Comparison of ENCODE assay signal across 22 cellular contexts in the genomic region with DNA sequence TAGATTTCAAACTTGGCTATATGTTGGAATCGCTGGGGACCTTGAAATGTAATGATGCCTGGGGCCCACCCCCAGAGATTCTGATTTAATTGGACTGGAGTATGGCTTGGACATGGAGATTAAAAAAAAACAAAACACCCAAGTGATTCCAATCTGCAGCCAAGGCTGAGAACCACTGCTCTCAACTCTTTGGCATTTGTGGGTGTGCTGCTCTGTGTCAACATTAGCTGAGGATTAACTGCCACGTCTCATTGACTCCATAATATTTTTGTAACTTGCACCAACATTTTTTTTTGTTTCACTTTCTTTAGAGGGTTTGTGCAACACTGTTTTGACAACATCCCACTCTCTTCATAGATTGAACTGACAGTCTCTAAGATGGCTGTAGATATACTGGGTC. TPM values are rescaled to one million over a fixed set of nuclear protein-coding genes. Genes with fewer than 3 reads are reported as not detected.
DNase-seq lines count a peak whose midpoint lies in the region; FAIRE-seq and TF ChIP-seq lines count a peak whose summit lies in the region.
"Had no signal": no experiment of that assay in that cellular context is flagged by ENCODE, and none has a peak within 500 bp of the region (broad histone marks: within the 10 kb centered on the region; RNA-seq: fewer than 3 reads in every experiment).

No MANE protein-coding gene starts in this region.

- H3K9ac ChIP-seq in astrocyte (ENCODE audit: low read length) = no peak overlapping the region

- no peak overlapping the region for H3K27ac Mint-ChIP-seq in astrocyte (ENCODE audit: unreplicated experiment)
- H3K27ac Mint-ChIP-seq: activated naive CD8-positive, alpha-beta T cell treated with anti-CD3 and anti-CD28 coated beads, Interleukin-2, amount 50 U/mL, for 24 hours; activated T-helper 17 cell treated with anti-CD3 and anti-CD28 coated beads, Interleukin-2, amount 50 U/mL, for 72 hours; H9; immature natural killer cell; nephron progenitor cell had no signal

- H3K4me1 Mint-ChIP-seq in astrocyte (ENCODE audit: low read depth, unreplicated experiment) = peaks cover 2% of the 10 kb centered on the region
- H3K4me1 Mint-ChIP-seq: activated T-helper 17 cell treated with anti-CD3 and anti-CD28 coated beads, Interleukin-2, amount 50 U/mL, for 72 hours had no signal

- H3K79me2 ChIP-seq in ACC112 (ENCODE audit: control insufficient read depth, insufficient read depth, low read length, unreplicated experiment) = no peaks in the 10 kb centered on the region
- no peaks in the 10 kb centered on the region for H3K79me2 ChIP-seq in astrocyte (ENCODE audit: insufficient read depth, low read length)
- H3K79me2 ChIP-seq in osteoblast (ENCODE audit: insufficient read depth, low read length) = no peaks in the 10 kb centered on the region

- FAIRE-seq in astrocyte (lab: Jason Lieb, UNC) (no peak), GM12892 (lab: Jason Lieb, UNC) (no peak)
- FAIRE-seq: A204.1, endometrium, urothelium cell line had no signal

- H3K36me3 Mint-ChIP-seq in astrocyte (ENCODE audit: low read depth, unreplicated experiment) = no peaks in the 10 kb centered on the region
- H3K36me3 Mint-ChIP-seq: immature natural killer cell had no signal

- TF ChIP-seq POLR2A in GM12892 (IDR thresholded peaks at IDR 0.05; ENCODE audit: low read depth, low read length) = no peak

- H3K9me3 ChIP-seq in astrocyte (ENCODE audit: insufficient read depth, low read depth, low read length) (no peaks in the 10 kb centered on the region), osteoblast (ENCODE audit: low read depth, low read length) (no peaks in the 10 kb centered on the region)
- H3K9me3 ChIP-seq: prostate gland had no signal

- no peaks in the 10 kb centered on the region for H3K36me3 ChIP-seq in ACC112 (ENCODE audit: insufficient read depth, low read length)
- H3K36me3 ChIP-seq in astrocyte (ENCODE audit: insufficient read depth, low read length) = no peaks in the 10 kb centered on the region
- H3K36me3 ChIP-seq in osteoblast (ENCODE audit: insufficient read depth, low read length) = no peaks in the 10 kb centered on the region
- H3K36me3 ChIP-seq: prostate gland had no signal

- H2AFZ ChIP-seq in ACC112 (ENCODE audit: low read length, unreplicated experiment) (peak overlapping the region; percentile 60), astrocyte (ENCODE audit: low read depth, low read length) (no peak overlapping the region), osteoblast (ENCODE audit: low read length) (peak overlapping the region; percentile 63)

- H3K27me3 Mint-ChIP-seq in astrocyte (ENCODE audit: low read depth, unreplicated experiment) = no peaks in the 10 kb centered on the region
- H3K27me3 Mint-ChIP-seq: activated naive CD8-positive, alpha-beta T cell treated with anti-CD3 and anti-CD28 coated beads, Interleukin-2, amount 50 U/mL, for 24 hours; activated T-helper 17 cell treated with anti-CD3 and anti-CD28 coated beads, Interleukin-2, amount 50 U/mL, for 72 hours had no signal

- no peak overlapping the region for H3K4me3 ChIP-seq in ACC112 (ENCODE audit: low read depth, low read length)
- H3K4me3 ChIP-seq in astrocyte (ENCODE audit: insufficient read depth, low read depth, low read length) = no peak overlapping the region
- no peak overlapping the region for H3K4me3 ChIP-seq in fibroblast of the aortic adventitia (ENCODE audit: low read depth, low read length)
- H3K4me3 ChIP-seq in osteoblast (ENCODE audit: insufficient read depth, low read length) = no peak overlapping the region
- H3K4me3 ChIP-seq: prostate gland had no signal

- no peak for DNase-seq in astrocyte (ENCODE audit: low read depth)
- DNase-seq in fibroblast of the aortic adventitia (ENCODE audit: low read depth) = peak; percentile 38
- no peak for DNase-seq in osteoblast (ENCODE audit: insufficient read length, low spot score, missing footprints)
- DNase-seq in C1 segment of cervical spinal cord (lab: John Stamatoyannopoulos, UW) = no peak
- no peak for DNase-seq in activated CD8-positive, alpha-beta memory T cell treated with anti-CD3 and anti-CD28 coated beads for 24 hours
- DNase-seq in GM12892 (ENCODE audit: insufficient read length) = no peak
- DNase-seq in activated CD4-positive, alpha-beta T cell treated with anti-CD3 and anti-CD28 coated beads for 48 hours = no peak
- DNase-seq: activated naive CD8-positive, alpha-beta T cell treated with anti-CD3 and anti-CD28 coated beads, Interleukin-2, amount 50 U/mL, for 24 hours; DMS153; H9; head of caudate nucleus; immature natural killer cell; NCI-H2227 treated with DMSO at 0.1 percent for 48 hours; nephron progenitor cell; stimulated activated CD4-positive, alpha-beta T cell treated with anti-CD3 and anti-CD28 coated beads, Interleukin-15, amount 100 ng/mL, for 24 hours; stimulated activated naive CD4-positive, alpha-beta T cell treated with Interleukin-2 at 50 U/mL for 16 hours had no signal

- no peak for TF ChIP-seq CTCF in astrocyte (IDR thresholded peaks at IDR 0.05; ENCODE audit: insufficient read depth, low read depth, low read length)
- no peak for TF ChIP-seq CTCF in fibroblast of the aortic adventitia (IDR thresholded peaks at IDR 0.05; ENCODE audit: insufficient read depth, low read length)
- TF ChIP-seq CTCF in osteoblast (IDR thresholded peaks at IDR 0.05; ENCODE audit: extremely low read depth, low read depth, low read length) = no peak

- H3K4me3 Mint-ChIP-seq in astrocyte (ENCODE audit: unreplicated experiment) = no peak overlapping the region
- H3K4me3 Mint-ChIP-seq: activated naive CD8-positive, alpha-beta T cell treated with anti-CD3 and anti-CD28 coated beads, Interleukin-2, amount 50 U/mL, for 24 hours; activated T-helper 17 cell treated with anti-CD3 and anti-CD28 coated beads, Interleukin-2, amount 50 U/mL, for 72 hours; H9; immature natural killer cell; nephron progenitor cell had no signal

- H3K9me3 Mint-ChIP-seq in astrocyte (ENCODE audit: unreplicated experiment) = peaks cover 2% of the 10 kb centered on the region
- H3K9me3 Mint-ChIP-seq: activated naive CD8-positive, alpha-beta T cell treated with anti-CD3 and anti-CD28 coated beads, Interleukin-2, amount 50 U/mL, for 24 hours; activated T-helper 17 cell treated with anti-CD3 and anti-CD28 coated beads, Interleukin-2, amount 50 U/mL, for 72 hours had no signal

- H3K27ac ChIP-seq in ACC112 (ENCODE audit: low read depth, low read length) (no peak overlapping the region), astrocyte (ENCODE audit: low read depth, low read length) (peak overlapping the region; percentile 12), osteoblast (ENCODE audit: low read depth, low read length) (peak overlapping the region; percentile 40)
- H3K27ac ChIP-seq: prostate gland had no signal

- H3K4me2 ChIP-seq in astrocyte (ENCODE audit: low read length) = no peak overlapping the region
- peak overlapping the region; percentile 46 for H3K4me2 ChIP-seq in osteoblast (ENCODE audit: insufficient read depth, low read length)

- H3K4me1 ChIP-seq in ACC112 (ENCODE audit: control insufficient read depth, insufficient read depth, low read length, unreplicated experiment) = peaks cover 6% of the 10 kb centered on the region
- H3K4me1 ChIP-seq in astrocyte (ENCODE audit: insufficient read depth, low read length) = no peaks in the 10 kb centered on the region
- peaks cover 13% of the 10 kb centered on the region for H3K4me1 ChIP-seq in osteoblast (ENCODE audit: insufficient read depth, low read length)
- H3K4me1 ChIP-seq: prostate gland had no signal

- H3K27me3 ChIP-seq in ACC112 (ENCODE audit: insufficient read depth, low read length) (no peaks in the 10 kb centered on the region), astrocyte (ENCODE audit: insufficient read depth, low read length) (no peaks in the 10 kb centered on the region), osteoblast (ENCODE audit: insufficient read depth, low read length) (no peaks in the 10 kb centered on the region)

- no peaks in the 10 kb centered on the region for H4K20me1 ChIP-seq in astrocyte (ENCODE audit: insufficient read depth, low read length)
- H4K20me1 ChIP-seq in osteoblast (ENCODE audit: insufficient read depth, low read length) = no peaks in the 10 kb centered on the region

RNA-seq across cellular contexts. Expression of a gene that starts 41.1 kb away (rescaled TPM):
- total RNA-seq in astrocyte (4.6 and 6.6 TPM in 2 replicates), fibroblast of the aortic adventitia (ENCODE audit: low replicate concordance) (2.9 and 6.7 TPM in 2 replicates), osteoblast (8.5 and 9.0 TPM in 2 replicates)
- polyA plus RNA-seq in GM12892 (2012; ENCODE audit: missing spikeins) = 23.7 TPM
